Comparison of ENCODE assay signal across 12 cellular contexts in the genomic region with DNA sequence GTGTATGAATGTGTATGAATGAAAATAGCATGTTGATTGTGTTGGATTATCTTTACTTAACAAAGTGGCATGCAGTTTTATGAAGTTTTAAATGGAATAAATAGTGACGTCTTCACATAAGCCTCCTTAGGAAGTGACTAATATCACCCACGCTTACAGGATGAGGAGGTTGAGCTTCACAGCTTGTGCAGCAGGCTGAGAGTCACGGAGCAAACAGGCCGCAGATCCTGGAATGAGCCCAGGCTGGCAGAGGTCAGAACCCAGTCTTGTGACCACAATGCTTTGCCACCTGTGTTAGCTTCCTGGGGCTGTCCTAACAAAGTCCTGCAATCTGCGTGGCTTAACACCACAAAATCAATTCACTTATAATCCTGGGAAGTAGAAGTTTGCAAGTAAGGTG. TPM values are rescaled to one million over a fixed set of nuclear protein-coding genes. Genes with fewer than 3 reads are reported as not detected.
DNase-seq lines count a peak whose midpoint lies in the region; ATAC-seq and TF ChIP-seq lines count a peak whose summit lies in the region.
"Had no signal": no experiment of that assay in that cellular context is flagged by ENCODE, and none has a peak within 500 bp of the region (broad histone marks: within the 10 kb centered on the region; RNA-seq: fewer than 3 reads in every experiment).

No MANE protein-coding gene starts in this region.

- H3K27ac Mint-ChIP-seq in stimulated activated naive B cell treated with anti-CD40 and anti-IgM and Interleukin-4, amounts not matched to agents 10 μg/mL and 1 μg/mL and 100 μg/mL, for 72 hours: peak overlapping the region; percentile 65
- H3K27ac Mint-ChIP-seq in osteocyte (ENCODE audit: unreplicated experiment): no peak overlapping the region
- H3K27ac Mint-ChIP-seq: nephron had no signal

- H3K9me3 ChIP-seq in effector memory CD4-positive, alpha-beta T cell (ENCODE audit: control insufficient read depth, low read length): no peaks in the 10 kb centered on the region
- H3K9me3 ChIP-seq: heart left ventricle had no signal

- peaks cover 37 to 42% of the 10 kb centered on the region in 2 donors for H3K4me1 Mint-ChIP-seq in stimulated activated naive B cell treated with anti-CD40 and anti-IgM and Interleukin-4, amounts not matched to agents 10 μg/mL and 1 μg/mL and 100 μg/mL, for 72 hours
- H3K4me1 Mint-ChIP-seq in osteocyte (ENCODE audit: unreplicated experiment): no peaks in the 10 kb centered on the region
- H3K4me1 Mint-ChIP-seq: nephron had no signal

- TF ChIP-seq CTCF in fibroblast of pulmonary artery (IDR thresholded peaks at IDR 0.05; ENCODE audit: low read length, missing control alignments) (no peak), osteocyte (IDR thresholded peaks at IDR 0.05) (no peak)

- H3K4me3 ChIP-seq in fibroblast of pulmonary artery (replicated peaks; ENCODE audit: low read depth, low read length): no peak overlapping the region
- H3K4me3 ChIP-seq in effector memory CD4-positive, alpha-beta T cell (ENCODE audit: insufficient read depth, low read depth, low read length, poor library complexity, severe bottlenecking): no peak overlapping the region
- H3K4me3 ChIP-seq: heart left ventricle had no signal

- H3K27me3 ChIP-seq in effector memory CD4-positive, alpha-beta T cell (replicated peaks; ENCODE audit: control insufficient read depth, insufficient read depth, low read length, poor library complexity, severe bottlenecking): no peaks in the 10 kb centered on the region

- H3K36me3 Mint-ChIP-seq in stimulated activated naive B cell treated with anti-CD40 and anti-IgM and Interleukin-4, amounts not matched to agents 10 μg/mL and 1 μg/mL and 100 μg/mL, for 72 hours: peaks cover 0 to 2% of the 10 kb centered on the region in 2 donors
- no peaks in the 10 kb centered on the region for H3K36me3 Mint-ChIP-seq in osteocyte (ENCODE audit: unreplicated experiment)

- H3K4me1 ChIP-seq in effector memory CD4-positive, alpha-beta T cell (ENCODE audit: control insufficient read depth, insufficient read depth, low read length, poor library complexity, severe bottlenecking): peaks cover 7% of the 10 kb centered on the region

- no peaks in the 10 kb centered on the region for H3K36me3 ChIP-seq in effector memory CD4-positive, alpha-beta T cell (ENCODE audit: control insufficient read depth, insufficient read depth, low read length)
- H3K36me3 ChIP-seq: heart left ventricle had no signal

- H3K27ac ChIP-seq in effector memory CD4-positive, alpha-beta T cell (ENCODE audit: insufficient read depth, low read length, poor library complexity, severe bottlenecking): no peak overlapping the region
- H3K27ac ChIP-seq: heart left ventricle had no signal

- H3K4me3 Mint-ChIP-seq in stimulated activated naive B cell treated with anti-CD40 and anti-IgM and Interleukin-4, amounts not matched to agents 10 μg/mL and 1 μg/mL and 100 μg/mL, for 72 hours: peak overlapping the region; percentile 9 to 33
- no peak overlapping the region for H3K4me3 Mint-ChIP-seq in osteocyte (ENCODE audit: unreplicated experiment)
- H3K4me3 Mint-ChIP-seq: nephron had no signal

- H3K9me3 Mint-ChIP-seq in stimulated activated naive B cell treated with anti-CD40 and anti-IgM and Interleukin-4, amounts not matched to agents 10 μg/mL and 1 μg/mL and 100 μg/mL, for 72 hours: peaks cover 0 to 2% of the 10 kb centered on the region in 2 donors
- H3K9me3 Mint-ChIP-seq in osteocyte (ENCODE audit: unreplicated experiment): peaks cover 35% of the 10 kb centered on the region

- peak; percentile 78 for DNase-seq in activated CD4-positive, alpha-beta T cell treated with anti-CD3 and anti-CD28 coated beads for 48 hours
- no peak for DNase-seq in activated CD4-positive, alpha-beta T cell treated with anti-CD3 and anti-CD28 coated beads, Interleukin-2, amount 50 U/mL, for 4 hours
- DNase-seq in SW480 (ENCODE audit: low spot score) (peak; percentile 72), fibroblast of pulmonary artery (ENCODE audit: low read depth) (peak; percentile 11), NCI-H1930 (lab: John Stamatoyannopoulos, UW) (no peak), osteocyte (ENCODE audit: extremely low spot score, unreplicated experiment) (no peak)
- peak; percentile 46 for DNase-seq in stimulated activated naive B cell treated with anti-CD40 and anti-IgM and Interleukin-4, amounts not matched to agents 10 μg/mL and 1 μg/mL and 100 μg/mL, for 72 hours
- DNase-seq in effector memory CD4-positive, alpha-beta T cell: no peak
- DNase-seq: ACHN, heart left ventricle had no signal

- peaks cover 37 to 44% of the 10 kb centered on the region in 2 donors for H3K27me3 Mint-ChIP-seq in stimulated activated naive B cell treated with anti-CD40 and anti-IgM and Interleukin-4, amounts not matched to agents 10 μg/mL and 1 μg/mL and 100 μg/mL, for 72 hours
- H3K27me3 Mint-ChIP-seq in osteocyte (ENCODE audit: unreplicated experiment): no peaks in the 10 kb centered on the region

- ATAC-seq in stimulated activated naive B cell treated with anti-CD40 and anti-IgM and Interleukin-4, amounts not matched to agents 10 μg/mL and 1 μg/mL and 100 μg/mL, for 72 hours (replicated peaks): peak; percentile 70 to 71

RNA-seq across cellular contexts. Expression of a gene that starts 20.8 kb away (rescaled TPM):
- not detected in 2 replicates for total RNA-seq in osteocyte
- total RNA-seq: astrocyte had no signal

RNA-seq across cellular contexts. Expression of a gene that starts 50.2 kb away (rescaled TPM):
- not detected in 2 replicates for total RNA-seq in osteocyte
- total RNA-seq: astrocyte had no signal

RNA-seq across cellular contexts. Expression of a gene that starts 50.3 kb away (rescaled TPM):
- total RNA-seq in osteocyte: 72.4 and 85.4 TPM in 2 replicates

RNA-seq across cellular contexts. Expression of a gene that starts 59.8 kb away (rescaled TPM):
- 11.0 and 11.1 TPM in 2 replicates for total RNA-seq in osteocyte

Comparison
In these comparisons a context has a peak if more than half of its experiments do, and no peak if none do; other contexts are left out.
1. DNase-seq: peak in activated CD4-positive, alpha-beta T cell treated with anti-CD3 and anti-CD28 coated beads for 48 hours (single experiment), SW480 (single experiment), fibroblast of pulmonary artery (single experiment) and stimulated activated naive B cell treated with anti-CD40 and anti-IgM and Interleukin-4, amounts not matched to agents 10 μg/mL and 1 μg/mL and 100 μg/mL, for 72 hours (single experiment); none in activated CD4-positive, alpha-beta T cell treated with anti-CD3 and anti-CD28 coated beads, Interleukin-2, amount 50 U/mL, for 4 hours (0 of 2), effector memory CD4-positive, alpha-beta T cell (0 of 3), NCI-H1930 (0 of 2) and osteocyte (single experiment).